8 cellular contexts compared by ENCODE assay signal in the genomic region with DNA sequence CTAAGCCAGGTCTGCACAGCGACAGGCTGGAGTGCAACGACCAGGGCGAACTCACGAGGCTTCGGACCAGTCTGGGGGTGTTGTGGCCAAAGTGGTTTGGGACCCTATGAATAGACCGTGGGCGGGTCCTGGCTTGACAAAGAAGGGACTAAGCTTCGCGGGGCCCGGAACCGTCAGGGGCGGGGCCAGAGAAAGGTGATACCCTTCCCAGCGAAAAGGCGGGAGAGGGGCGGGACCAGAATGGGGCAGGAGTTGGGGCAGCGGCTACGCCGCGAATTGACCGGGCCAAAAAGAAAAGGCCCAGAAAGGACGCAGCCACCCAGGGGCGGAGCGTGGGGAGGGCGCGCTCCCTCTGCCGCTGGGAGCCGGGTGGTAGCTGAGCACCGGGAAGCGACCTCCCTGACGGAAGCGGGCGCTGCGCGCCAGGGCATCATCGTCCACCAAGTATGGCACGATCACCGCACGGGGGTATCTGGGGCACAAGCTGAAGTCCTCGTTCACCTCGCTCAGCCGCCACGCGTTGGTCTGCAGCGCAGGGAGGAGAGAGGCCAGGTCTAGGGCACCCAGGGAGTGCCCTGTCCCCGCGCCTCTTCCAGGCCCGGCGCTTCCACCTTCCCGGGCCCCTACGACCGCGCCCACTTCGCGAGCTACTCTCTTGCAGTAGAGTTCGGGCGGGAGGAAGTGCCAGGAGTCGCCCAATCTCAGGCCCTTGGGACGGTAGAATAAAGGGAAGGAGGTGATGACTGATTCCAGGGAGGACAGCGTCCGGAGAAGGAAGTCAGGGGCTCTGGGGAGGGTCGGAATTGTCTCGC. TPM values are rescaled to one million over a fixed set of nuclear protein-coding genes. Genes with fewer than 3 reads are reported as not detected.
A peak's percentile ranks its signal among the peaks of the same experiment; 100 is the strongest.
DNase-seq lines count a peak whose midpoint lies in the region; ATAC-seq and TF ChIP-seq lines count a peak whose summit lies in the region.

No MANE protein-coding gene starts in this region.

- TF ChIP-seq POLR2A in heart left ventricle (IDR thresholded peaks at IDR 0.05) (peak in 1 of 2 donors; percentile 60), ovary (IDR thresholded peaks at IDR 0.05) (peak; percentile 60)

- TF ChIP-seq CTCF in RWPE2 (IDR thresholded peaks at IDR 0.05; ENCODE audit: poor library complexity, severe bottlenecking) = peak; percentile 51
- peak in 10 of 12 donors; percentile 18 to 55 (median 27) for TF ChIP-seq CTCF in heart left ventricle (IDR thresholded peaks at IDR 0.05)
- TF ChIP-seq CTCF in ovary (IDR thresholded peaks at IDR 0.05) = peak; percentile 16 to 39 (median 18)

- 2 to 5% (median 3%) methylated on average over 45 to 62 of the region's 62 CpGs for WGBS in heart left ventricle, 4 donors
- 2 to 3% (median 2%) methylated on average over 54 to 62 of the region's 62 CpGs for WGBS in ovary, 3 donors

- TF ChIP-seq EP300 in Ishikawa (IDR thresholded peaks at IDR 0.05; ENCODE audit: borderline replicate concordance) = 0 out of 2 replicates have a peak, but pooled peaks have one; percentile 29
- no peak for TF ChIP-seq EP300 in ovary (IDR thresholded peaks at IDR 0.05)

- H3K4me3 ChIP-seq in RWPE2 (ENCODE audit: severe bottlenecking) = peak overlapping the region; percentile 36
- peak overlapping the region; percentile 83 for H3K4me3 ChIP-seq in adipocyte (ENCODE audit: low read length)
- H3K4me3 ChIP-seq in heart left ventricle = peak overlapping the region; percentile 34 to 85 (median 69)
- H3K4me3 ChIP-seq in ovary = peak overlapping the region; percentile 59

- peak; percentile 52 for ATAC-seq in RWPE2 (ENCODE audit: low read depth)
- ATAC-seq in heart left ventricle = peak; percentile 37 to 83 (median 73)
- ATAC-seq in GM18870 (IDR thresholded peaks at IDR 0.05; ENCODE audit: unreplicated experiment) = no peak

- H3K36me3 ChIP-seq in RWPE2 (ENCODE audit: low read depth) = no peaks in the 10 kb centered on the region
- H3K36me3 ChIP-seq in adipocyte (ENCODE audit: control insufficient read depth, insufficient read depth, low read length, severe bottlenecking) = no peaks in the 10 kb centered on the region
- peaks cover 0 to 8% (median 0%) of the 10 kb centered on the region in 9 donors for H3K36me3 ChIP-seq in heart left ventricle
- H3K36me3 ChIP-seq in ovary = no peaks in the 10 kb centered on the region

- DNase-seq in GM03348 (ENCODE audit: low spot score) = peak; percentile 86
- DNase-seq in RWPE2 (ENCODE audit: low spot score) = no peak
- peak; percentile 76 for DNase-seq in adipocyte (ENCODE audit: low read depth)
- peak; percentile 71 to 80 (median 78) for DNase-seq in heart left ventricle
- peak; percentile 82 to 87 (median 86) for DNase-seq in ovary
- DNase-seq in NCI-H524 treated with DMSO at 0.1 percent for 48 hours (lab: John Stamatoyannopoulos, UW) = no peak

- intact Hi-C loops in heart left ventricle (cut with DNase I) = loop anchor here in 6 of 10 donors (5.0 to 10.0 kb wide), 3 partner anchors 52 to 77 kb away; a partner anchor contains a TSS
- intact Hi-C loops in ovary (cut with DNase I) = loop anchor here in 1 of 4 donors (10.0 kb wide), 1 partner anchor 124 kb away; a partner anchor contains a TSS

- H3K4me1 ChIP-seq in RWPE2 (ENCODE audit: insufficient read depth, poor library complexity, severe bottlenecking) = peaks cover 11% of the 10 kb centered on the region
- peaks cover 30% of the 10 kb centered on the region for H3K4me1 ChIP-seq in adipocyte (ENCODE audit: control insufficient read depth, insufficient read depth, low read length)
- peaks cover 2 to 42% (median 19%) of the 10 kb centered on the region in 12 donors for H3K4me1 ChIP-seq in heart left ventricle
- H3K4me1 ChIP-seq in ovary (ENCODE audit: insufficient read depth) = peaks cover 9% of the 10 kb centered on the region

- peak overlapping the region; percentile 85 for H3K9ac ChIP-seq in adipocyte (ENCODE audit: low read length)

- H3K27ac ChIP-seq in RWPE2 (ENCODE audit: poor library complexity, severe bottlenecking) (peak overlapping the region; percentile 35), heart left ventricle (peak overlapping the region; percentile 63 to 92 (median 86)), ovary (peak overlapping the region; percentile 58 to 86)

- H3K9me3 ChIP-seq in RWPE2 (ENCODE audit: severe bottlenecking) (no peaks in the 10 kb centered on the region), adipocyte (ENCODE audit: control insufficient read depth, low read length) (no peaks in the 10 kb centered on the region), heart left ventricle (no peaks in the 10 kb centered on the region), ovary (no peaks in the 10 kb centered on the region)

- H3K27me3 ChIP-seq in RWPE2 (ENCODE audit: insufficient read depth, poor library complexity, severe bottlenecking) (no peaks in the 10 kb centered on the region), adipocyte (replicated peaks; ENCODE audit: control insufficient read depth, insufficient read depth, low read length) (no peaks in the 10 kb centered on the region), heart left ventricle (no peaks in the 10 kb centered on the region), ovary (no peaks in the 10 kb centered on the region)

- TF ChIP-seq RAD21 in Ishikawa (IDR thresholded peaks at IDR 0.05; ENCODE audit: low read depth) = no peak

TF ChIP-seq in Ishikawa, 13 proteins besides CTCF, POLR2A, EP300 and RAD21:
- TF ChIP-seq TAF1 (IDR thresholded peaks at IDR 0.05; ENCODE audit: low read depth) (peak; percentile 58), CREB1 (IDR thresholded peaks at IDR 0.05; ENCODE audit: low read depth) (no peak), TEAD4 (IDR thresholded peaks at IDR 0.05) (no peak), ZBTB7A (IDR thresholded peaks at IDR 0.05; ENCODE audit: low read depth) (peak; percentile 40)
- TF ChIP-seq, protein P1, sequence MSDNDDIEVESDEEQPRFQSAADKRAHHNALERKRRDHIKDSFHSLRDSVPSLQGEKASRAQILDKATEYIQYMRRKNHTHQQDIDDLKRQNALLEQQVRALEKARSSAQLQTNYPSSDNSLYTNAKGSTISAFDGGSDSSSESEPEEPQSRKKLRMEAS (IDR thresholded peaks at IDR 0.05) = peak; percentile 72
- TF ChIP-seq, protein P2, sequence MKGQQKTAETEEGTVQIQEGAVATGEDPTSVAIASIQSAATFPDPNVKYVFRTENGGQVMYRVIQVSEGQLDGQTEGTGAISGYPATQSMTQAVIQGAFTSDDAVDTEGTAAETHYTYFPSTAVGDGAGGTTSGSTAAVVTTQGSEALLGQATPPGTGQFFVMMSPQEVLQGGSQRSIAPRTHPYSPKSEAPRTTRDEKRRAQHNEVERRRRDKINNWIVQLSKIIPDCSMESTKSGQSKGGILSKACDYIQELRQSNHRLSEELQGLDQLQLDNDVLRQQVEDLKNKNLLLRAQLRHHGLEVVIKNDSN (IDR thresholded peaks at IDR 0.05) = 0 out of 2 replicates have a peak, but pooled peaks have one; percentile 2

RNA-seq across cellular contexts. Expression of a gene that starts 6.7 kb away (rescaled TPM):
- total RNA-seq in heart left ventricle (10 to 100 TPM in 1 of 9 donors, 1 to 10 TPM in 8; 2.0 to 13.7 (median 3.8) TPM), ovary (1 to 10 TPM in 6 of 7 donors, not detected in 1; 1.5 to 7.8 (median 3.6) TPM)
- polyA plus RNA-seq in heart left ventricle (10 to 100 TPM in 1 of 2 donors, 1 to 10 TPM in 1; 7.7 to 14.1 TPM), ovary (1 to 10 TPM; 2.3 to 3.4 TPM)

RNA-seq across cellular contexts. Expression of a gene that starts 10.7 kb away (rescaled TPM):
- total RNA-seq in heart left ventricle = 1 to 10 TPM in 2 of 9 donors, under 1 TPM in 4, not detected in 3; 0.37 to 7.6 (median 0.72) TPM
- under 1 TPM; 0.34 to 0.40 TPM for polyA plus RNA-seq in heart left ventricle
- total RNA-seq in ovary = 1 to 10 TPM in 3 of 7 donors, under 1 TPM in 4; 0.35 to 1.4 (median 0.92) TPM
- 1 to 10 TPM in 1 of 2 donors, under 1 TPM in 1; 0.69 to 2.8 TPM for polyA plus RNA-seq in ovary

RNA-seq across cellular contexts. Expression of a gene that starts 18.1 kb away (rescaled TPM):
- total RNA-seq in heart left ventricle (100 to 1,000 TPM in 7 of 9 donors, 10 to 100 TPM in 2; 94.8 to 191 (median 119) TPM), ovary (100 to 1,000 TPM; 140 to 194 (median 161) TPM)
- polyA plus RNA-seq in heart left ventricle (100 to 1,000 TPM; 140 to 388 TPM), ovary (100 to 1,000 TPM; 189 to 272 TPM)

RNA-seq across cellular contexts. Expression of a gene that starts 18.2 kb away (rescaled TPM):
- total RNA-seq in heart left ventricle = 10 to 100 TPM in 6 of 9 donors, 1 to 10 TPM in 3; 8.8 to 19.8 (median 10.8) TPM
- polyA plus RNA-seq in heart left ventricle = 10 to 100 TPM in 1 of 2 donors, 1 to 10 TPM in 1; 7.7 to 19.4 TPM
- total RNA-seq in ovary = 10 to 100 TPM; 11.6 to 34.6 (median 24.6) TPM
- polyA plus RNA-seq in ovary = 10 to 100 TPM in 1 of 2 donors, 1 to 10 TPM in 1; 9.4 to 13.8 TPM

RNA-seq across cellular contexts. Expression of a gene that starts 31.5 kb away (rescaled TPM):
- total RNA-seq in heart left ventricle (not detected), ovary (10 to 100 TPM in 1 of 7 donors, 1 to 10 TPM in 1, under 1 TPM in 2, not detected in 3; 0.22 to 13.3 (median 0.99) TPM)
- polyA plus RNA-seq in heart left ventricle (not detected), ovary (under 1 TPM in 1 of 2 donors, not detected in 1; 0.05 TPM)

Comparison
In these comparisons a context has a peak if more than half of its experiments do, and no peak if none do; other contexts are left out.
1. DNase-seq: peak in GM03348 (single experiment), adipocyte (single experiment), heart left ventricle (5 of 5) and ovary (5 of 5); none in RWPE2 (single experiment) and NCI-H524 treated with DMSO at 0.1 percent for 48 hours (single experiment).
2. H3K27ac ChIP-seq: peak in every context shown above with its lines; median percentile 86 in heart left ventricle; 72 in ovary; 35 in RWPE2.
3. Peak in every context shown above with its lines, with median percentiles within 50 percentile points of each other: H3K4me3 ChIP-seq and CTCF ChIP-seq.